ENCODE assay signal across 19 cellular contexts in the genomic region with DNA sequence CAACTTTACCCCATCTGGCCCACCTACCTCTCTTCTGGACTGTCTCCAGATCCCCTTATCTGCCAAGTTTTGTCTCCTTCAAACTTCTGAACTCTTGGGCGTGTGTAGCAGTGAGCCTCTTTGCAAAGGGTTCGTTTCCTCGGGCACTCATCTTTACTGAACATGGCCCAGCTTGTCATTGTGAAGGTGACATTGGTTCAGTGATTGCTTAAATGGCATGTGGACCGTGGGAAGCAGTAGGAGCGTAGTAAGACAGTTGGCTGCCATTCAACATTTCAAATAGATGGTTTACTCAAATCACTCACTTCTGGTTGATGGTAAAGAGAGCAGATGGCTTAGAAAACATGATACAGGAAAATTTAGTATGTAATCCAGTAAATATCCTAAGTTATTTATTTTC. TPM values are rescaled to one million over a fixed set of nuclear protein-coding genes. Genes with fewer than 3 reads are reported as not detected.
"Had no signal": no experiment of that assay in that cellular context is flagged by ENCODE, and none has a peak within 500 bp of the region (broad histone marks: within the 10 kb centered on the region; RNA-seq: fewer than 3 reads in every experiment).

No MANE protein-coding gene starts in this region.

- H3K4me1 ChIP-seq: psoas muscle had no signal

- H3K36me3 Mint-ChIP-seq: activated naive CD8-positive, alpha-beta T cell treated with anti-CD3 and anti-CD28 coated beads for 36 hours had no signal

- H3K4me3 Mint-ChIP-seq: activated CD8-positive, alpha-beta memory T cell treated with anti-CD3 and anti-CD28 coated beads, Interleukin-2, amount 10 ng/mL, durations not matched to agents 7 days and 5 days; activated naive CD8-positive, alpha-beta T cell treated with anti-CD3 and anti-CD28 coated beads for 36 hours; activated T-cell treated with anti-CD3 and anti-CD28 coated beads, Interleukin-2, amount 50 U/mL, for 4 hours; endodermal cell; nephron progenitor cell; type B pancreatic cell had no signal

- H3K27me3 Mint-ChIP-seq: activated CD8-positive, alpha-beta memory T cell treated with anti-CD3 and anti-CD28 coated beads, Interleukin-2, amount 10 ng/mL, durations not matched to agents 7 days and 5 days; type B pancreatic cell had no signal

- H3K27ac Mint-ChIP-seq: activated CD8-positive, alpha-beta memory T cell treated with anti-CD3 and anti-CD28 coated beads, Interleukin-2, amount 10 ng/mL, durations not matched to agents 7 days and 5 days; activated naive CD8-positive, alpha-beta T cell treated with anti-CD3 and anti-CD28 coated beads for 36 hours; endodermal cell had no signal

- H3K4me3 ChIP-seq: left lung, psoas muscle had no signal

- H3K27me3 ChIP-seq: left lung had no signal

- H3K27ac ChIP-seq: left lung, psoas muscle had no signal

- H3K9me3 ChIP-seq: left lung, psoas muscle had no signal

- DNase-seq: activated CD4-positive, alpha-beta T cell treated with anti-CD3 and anti-CD28 coated beads, Interleukin-2, amount 50 U/mL, for 4 hours; activated CD4-positive, CD25-positive, alpha-beta regulatory T cell treated with anti-CD3 and anti-CD28 coated beads, Interleukin-2, amount 50 U/mL, for 72 hours; activated CD8-positive, alpha-beta memory T cell treated with anti-CD3 and anti-CD28 coated beads, Interleukin-2, amount 10 ng/mL, durations not matched to agents 7 days and 5 days; activated gamma-delta T cell; activated naive CD8-positive, alpha-beta T cell treated with anti-CD3 and anti-CD28 coated beads for 36 hours; activated T-cell treated with anti-CD3 and anti-CD28 coated beads, Interleukin-2, amount 50 U/mL, for 4 hours; endodermal cell; islet precursor cell; left lung; mesendoderm; nephron progenitor cell; psoas muscle; stimulated activated CD4-positive, alpha-beta T cell treated with anti-CD3 and anti-CD28 coated beads, Interleukin-12 subunit alpha, Interleukin-12 subunit beta, amount 100 ng/mL, for 4 hours; stimulated activated naive CD4-positive, alpha-beta T cell; substantia nigra had no signal

- H3K4me1 Mint-ChIP-seq: activated naive CD8-positive, alpha-beta T cell treated with anti-CD3 and anti-CD28 coated beads for 36 hours had no signal

- H3K9me3 Mint-ChIP-seq: activated naive CD8-positive, alpha-beta T cell treated with anti-CD3 and anti-CD28 coated beads for 36 hours; activated T-cell treated with anti-CD3 and anti-CD28 coated beads, Interleukin-2, amount 50 U/mL, for 4 hours; endodermal cell; nephron progenitor cell; type B pancreatic cell had no signal

RNA-seq across cellular contexts. Expression of a gene that starts 34.8 kb away (rescaled TPM):
- total RNA-seq: activated CD8-positive, alpha-beta memory T cell treated with anti-CD3 and anti-CD28 coated beads, Interleukin-2, amount 10 ng/mL, durations not matched to agents 7 days and 5 days; activated naive CD8-positive, alpha-beta T cell treated with anti-CD3 and anti-CD28 coated beads for 36 hours; activated T-cell treated with anti-CD3 and anti-CD28 coated beads, Interleukin-2, amount 50 U/mL, for 4 hours; chondrocyte; esophagus mucosa; osteoblast had no signal
